ENCODE assay signal across 1 cellular context in genomic region chr1:230641346-230641745, GRCh38.
TF ChIP-seq lines count a peak whose summit lies in the region.

No MANE protein-coding gene starts in this region.

TF ChIP-seq in HCT116, 20 proteins besides CTCF, POLR2A, EP300 and RAD21 (continued from another document):
- no peak for TF ChIP-seq ATF3 (IDR thresholded peaks at IDR 0.05)
- TF ChIP-seq SP1 (IDR thresholded peaks at IDR 0.05; ENCODE audit: low read depth): no peak
- no peak for TF ChIP-seq YY1 (IDR thresholded peaks at IDR 0.05; ENCODE audit: extremely low read depth, insufficient replicate concordance, low read depth, low read length)
- TF ChIP-seq TCF7L2 (IDR thresholded peaks at IDR 0.05; ENCODE audit: borderline replicate concordance, extremely low read depth, insufficient read depth, insufficient read length): no peak
- TF ChIP-seq REST (IDR thresholded peaks at IDR 0.05; ENCODE audit: low read depth): no peak
- no peak for TF ChIP-seq SIN3A (IDR thresholded peaks at IDR 0.05; ENCODE audit: low read depth)
TF ChIP-seq in HCT116: peak in this region for 0.
